In the genomic region with DNA sequence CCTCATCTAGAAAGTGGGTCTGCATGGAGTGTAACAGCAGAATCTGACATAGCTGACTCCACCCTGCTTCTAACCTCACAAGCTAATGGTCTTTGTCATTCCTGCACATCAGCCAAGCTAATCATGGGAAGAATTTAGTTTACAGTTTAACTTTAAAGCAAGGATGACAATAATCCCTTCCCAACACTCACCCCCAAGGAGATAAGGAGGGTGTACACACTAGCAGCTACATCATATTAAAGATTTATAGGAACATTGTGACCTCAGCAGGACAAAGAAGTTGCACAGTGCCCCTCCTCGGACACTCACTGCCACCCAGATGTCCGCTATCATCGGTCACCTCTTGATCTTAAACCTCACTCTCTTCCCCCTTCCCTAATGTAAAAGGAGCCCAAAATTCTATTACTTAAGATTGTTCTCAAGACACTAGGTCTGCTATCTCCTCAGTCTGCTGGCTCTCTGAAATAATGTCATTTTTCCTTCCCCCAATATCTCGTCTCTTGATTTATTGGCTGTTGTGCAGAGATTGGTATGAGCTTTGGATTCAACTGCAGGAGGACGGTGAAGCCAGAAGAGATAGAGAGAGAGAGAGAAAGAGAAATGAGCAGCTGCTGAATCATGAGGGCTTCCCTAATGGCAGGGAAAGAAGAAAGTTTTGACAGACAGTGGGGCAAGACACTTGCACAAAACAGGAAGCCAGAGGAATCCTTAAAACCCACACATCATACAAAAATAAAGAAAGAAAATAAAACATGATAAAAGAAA, we compare ENCODE assay signal across 1 cellular context.
TF ChIP-seq lines count a peak whose summit lies in the region.

No MANE protein-coding gene starts in this region.

TF ChIP-seq in A549, 52 proteins besides CTCF, POLR2A, EP300 and RAD21:
- TF ChIP-seq, protein P1, sequence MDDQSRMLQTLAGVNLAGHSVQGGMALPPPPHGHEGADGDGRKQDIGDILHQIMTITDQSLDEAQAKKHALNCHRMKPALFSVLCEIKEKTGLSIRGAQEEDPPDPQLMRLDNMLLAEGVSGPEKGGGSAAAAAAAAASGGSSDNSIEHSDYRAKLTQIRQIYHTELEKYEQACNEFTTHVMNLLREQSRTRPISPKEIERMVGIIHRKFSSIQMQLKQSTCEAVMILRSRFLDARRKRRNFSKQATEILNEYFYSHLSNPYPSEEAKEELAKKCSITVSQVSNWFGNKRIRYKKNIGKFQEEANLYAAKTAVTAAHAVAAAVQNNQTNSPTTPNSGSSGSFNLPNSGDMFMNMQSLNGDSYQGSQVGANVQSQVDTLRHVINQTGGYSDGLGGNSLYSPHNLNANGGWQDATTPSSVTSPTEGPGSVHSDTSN (IDR thresholded peaks at IDR 0.05): no peak
- TF ChIP-seq FOSB (CRISPR knock-in tag; IDR thresholded peaks at IDR 0.05): no peak
- TF ChIP-seq, protein P2, sequence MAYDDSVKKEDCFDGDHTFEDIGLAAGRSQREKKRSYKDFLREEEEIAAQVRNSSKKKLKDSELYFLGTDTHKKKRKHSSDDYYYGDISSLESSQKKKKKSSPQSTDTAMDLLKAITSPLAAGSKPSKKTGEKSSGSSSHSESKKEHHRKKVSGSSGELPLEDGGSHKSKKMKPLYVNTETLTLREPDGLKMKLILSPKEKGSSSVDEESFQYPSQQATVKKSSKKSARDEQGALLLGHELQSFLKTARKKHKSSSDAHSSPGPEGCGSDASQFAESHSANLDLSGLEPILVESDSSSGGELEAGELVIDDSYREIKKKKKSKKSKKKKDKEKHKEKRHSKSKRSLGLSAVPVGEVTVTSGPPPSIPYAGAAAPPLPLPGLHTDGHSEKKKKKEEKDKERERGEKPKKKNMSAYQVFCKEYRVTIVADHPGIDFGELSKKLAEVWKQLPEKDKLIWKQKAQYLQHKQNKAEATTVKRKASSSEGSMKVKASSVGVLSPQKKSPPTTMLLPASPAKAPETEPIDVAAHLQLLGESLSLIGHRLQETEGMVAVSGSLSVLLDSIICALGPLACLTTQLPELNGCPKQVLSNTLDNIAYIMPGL (CRISPR knock-in tag; IDR thresholded peaks at IDR 0.05; ENCODE audit: borderline replicate concordance): no peak
- no peak for TF ChIP-seq ZC3H11A (IDR thresholded peaks at IDR 0.05)
- no peak for TF ChIP-seq JUNB (IDR thresholded peaks at IDR 0.05)
- TF ChIP-seq ESRRA (IDR thresholded peaks at IDR 0.05; ENCODE audit: borderline replicate concordance, low read length): no peak
- no peak for TF ChIP-seq FOXS1 (CRISPR knock-in tag; IDR thresholded peaks at IDR 0.05)
- TF ChIP-seq POLR2AphosphoS2 (conservative IDR thresholded peaks at IDR 0.05; ENCODE audit: low read length): no peak
- no peak for TF ChIP-seq RNF2 (IDR thresholded peaks at IDR 0.05; ENCODE audit: borderline replicate concordance, low read depth)
- no peak for TF ChIP-seq GATA3 (IDR thresholded peaks at IDR 0.05; ENCODE audit: borderline replicate concordance)
- TF ChIP-seq CBX2 (IDR thresholded peaks at IDR 0.05; ENCODE audit: borderline replicate concordance, low read depth): no peak
- no peak for TF ChIP-seq MYC (IDR thresholded peaks at IDR 0.05; ENCODE audit: borderline replicate concordance, low read length)
- TF ChIP-seq, protein P3, sequence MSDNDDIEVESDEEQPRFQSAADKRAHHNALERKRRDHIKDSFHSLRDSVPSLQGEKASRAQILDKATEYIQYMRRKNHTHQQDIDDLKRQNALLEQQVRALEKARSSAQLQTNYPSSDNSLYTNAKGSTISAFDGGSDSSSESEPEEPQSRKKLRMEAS (IDR thresholded peaks at IDR 0.05): no peak
- TF ChIP-seq HEYL (CRISPR knock-in tag; IDR thresholded peaks at IDR 0.05): no peak
- TF ChIP-seq CBX8 (IDR thresholded peaks at IDR 0.05): no peak
